In genomic region chr2:11344956-11345671, GRCh38 we compare ENCODE assay signal across 8 cellular contexts. TPM values are rescaled to one million over a fixed set of nuclear protein-coding genes. Genes with fewer than 3 reads are reported as not detected.
DNase-seq lines count a peak whose midpoint lies in the region; ATAC-seq, FAIRE-seq and TF ChIP-seq lines count a peak whose summit lies in the region.

No MANE protein-coding gene starts in this region.

- TF ChIP-seq CTCF in A549 (IDR thresholded peaks at IDR 0.05) (peak; percentile 18; the same call in 2 of the 3 replicates), choroid plexus epithelial cell (conservative IDR thresholded peaks at IDR 0.05; ENCODE audit: low read depth, low read length) (no peak)

- H3K36me3 ChIP-seq in SK-N-MC (ENCODE audit: insufficient read depth, low read length): no peaks in the 10 kb centered on the region

- H3K9ac ChIP-seq in SK-N-MC (ENCODE audit: insufficient read length): peak overlapping the region; percentile 78

- peak; percentile 58 to 66 for ATAC-seq in A549
- ATAC-seq in HG03159 (IDR thresholded peaks at IDR 0.05; ENCODE audit: unreplicated experiment): peak; percentile 31
- peak; percentile 62 for ATAC-seq in stimulated activated effector memory CD8-positive, alpha-beta T cell treated with anti-CD3 and anti-CD28 coated beads, Interleukin-12 subunit alpha, Interleukin-12 subunit beta, amount 100 ng/mL, for 72 hours

- POLR2A ChIA-PET in A549 (lab: Yijun Ruan, JAX): interaction anchor here (0.6 to 4.8 kb wide), 25 partner anchors 11 to 1272 kb away, joined by 3 to 82 read pairs (median 4); partner anchors contain the start of gene SLC66A3

- H3K4me3 ChIP-seq in A549: peak overlapping the region; percentile 92
- peak overlapping the region; percentile 78 for H3K4me3 ChIP-seq in SK-N-MC
- peak overlapping the region; percentile 84 for H3K4me3 ChIP-seq in choroid plexus epithelial cell (ENCODE audit: low read depth, low read length)

- TF ChIP-seq RAD21 in A549 (conservative IDR thresholded peaks at IDR 0.05 in 1 of 2, IDR thresholded peaks at IDR 0.05 in 1 of 2): peak in 1 of 2 experiments; percentile 16; a peak in 1 of 5 replicates

- peaks cover 38% of the 10 kb centered on the region for H3K4me1 ChIP-seq in A549

- H3K27ac ChIP-seq in A549 (peak overlapping the region; percentile 94 to 95), SK-N-MC (peak overlapping the region; percentile 75)

- peak in 1 of 2 experiments; percentile 46; a peak in 1 of 5 replicates for TF ChIP-seq EP300 in A549 (IDR thresholded peaks at IDR 0.05)

- peaks cover 7% of the 10 kb centered on the region for H3K36me3 Mint-ChIP-seq in stimulated activated effector memory CD8-positive, alpha-beta T cell treated with anti-CD3 and anti-CD28 coated beads, Interleukin-12 subunit alpha, Interleukin-12 subunit beta, amount 100 ng/mL, for 72 hours

- CTCF ChIA-PET in A549 (lab: Yijun Ruan, JAX): interaction anchor here (0.7 to 3.4 kb wide), 26 partner anchors 9 to 449 kb away, joined by 3 to 21 read pairs (median 4); partner anchors contain the start of gene E2F6

- peak overlapping the region; percentile 95 for H3K4me3 Mint-ChIP-seq in stimulated activated effector memory CD8-positive, alpha-beta T cell treated with anti-CD3 and anti-CD28 coated beads, Interleukin-12 subunit alpha, Interleukin-12 subunit beta, amount 100 ng/mL, for 72 hours

- H3K9me3 ChIP-seq in A549 (no peaks in the 10 kb centered on the region), SK-N-MC (ENCODE audit: low read depth, low read length) (no peaks in the 10 kb centered on the region)

- FAIRE-seq in A549 (lab: Jason Lieb, UNC): no peak

- H3K4me2 ChIP-seq in A549: peak overlapping the region; percentile 95

- H3K27ac Mint-ChIP-seq in stimulated activated effector memory CD8-positive, alpha-beta T cell treated with anti-CD3 and anti-CD28 coated beads, Interleukin-12 subunit alpha, Interleukin-12 subunit beta, amount 100 ng/mL, for 72 hours: peak overlapping the region; percentile 71

- peaks cover 18% of the 10 kb centered on the region for H3K4me1 Mint-ChIP-seq in stimulated activated effector memory CD8-positive, alpha-beta T cell treated with anti-CD3 and anti-CD28 coated beads, Interleukin-12 subunit alpha, Interleukin-12 subunit beta, amount 100 ng/mL, for 72 hours

- DNase-seq in A549 (ENCODE audit: low read depth in 1 of 2, low spot score in 1 of 2) (peak; percentile 52 to 82), GM04504 (ENCODE audit: low read depth) (peak; percentile 89), SK-N-MC (ENCODE audit: low read depth, low spot score) (no peak), choroid plexus epithelial cell (ENCODE audit: low read depth) (peak; percentile 60), left kidney (ENCODE audit: low read depth, low spot score) (peak; percentile 81), OCI-M2 (lab: John Stamatoyannopoulos, UW; ENCODE audit: unreplicated experiment) (no peak)
- DNase-seq in stimulated activated effector memory CD8-positive, alpha-beta T cell treated with anti-CD3 and anti-CD28 coated beads, Interleukin-12 subunit alpha, Interleukin-12 subunit beta, amount 100 ng/mL, for 72 hours (ENCODE audit: low spot score in 2 of 2): peak in 1 of 2 donors; percentile 73

- TF ChIP-seq POLR2A in A549 (IDR thresholded peaks at IDR 0.05; ENCODE audit: low read length): no peak; the same call in 1 of the 2 replicates

- H3K9me3 Mint-ChIP-seq in stimulated activated effector memory CD8-positive, alpha-beta T cell treated with anti-CD3 and anti-CD28 coated beads, Interleukin-12 subunit alpha, Interleukin-12 subunit beta, amount 100 ng/mL, for 72 hours: no peaks in the 10 kb centered on the region

- 2% methylated on average over 24 of the region's 58 CpGs for WGBS in A549 (ENCODE audit: missing lambda C conversion rate)

TF ChIP-seq in A549, 52 proteins besides CTCF, POLR2A, EP300 and RAD21 (continues in another document):
- TF ChIP-seq RCOR1 (IDR thresholded peaks at IDR 0.05; ENCODE audit: low read depth, low read length): no peak
- TF ChIP-seq TP53 (CRISPR knock-in tag; IDR thresholded peaks at IDR 0.05): 0 out of 2 replicates have a peak, but pooled peaks have one; percentile 40
- TF ChIP-seq HEYL (CRISPR knock-in tag; IDR thresholded peaks at IDR 0.05): no peak
- no peak for TF ChIP-seq REST (IDR thresholded peaks at IDR 0.05)
- TF ChIP-seq PBX3 (IDR thresholded peaks at IDR 0.05): 0 out of 2 replicates have a peak, but pooled peaks have one; percentile 25
- TF ChIP-seq NPAS2 (CRISPR knock-in tag; IDR thresholded peaks at IDR 0.05; ENCODE audit: borderline replicate concordance): no peak
- TF ChIP-seq ESRRA (IDR thresholded peaks at IDR 0.05; ENCODE audit: borderline replicate concordance, low read length): no peak
- TF ChIP-seq KDM5A (IDR thresholded peaks at IDR 0.05): no peak
- TF ChIP-seq HOXB5 (CRISPR knock-in tag; IDR thresholded peaks at IDR 0.05): no peak
- TF ChIP-seq, protein P1, sequence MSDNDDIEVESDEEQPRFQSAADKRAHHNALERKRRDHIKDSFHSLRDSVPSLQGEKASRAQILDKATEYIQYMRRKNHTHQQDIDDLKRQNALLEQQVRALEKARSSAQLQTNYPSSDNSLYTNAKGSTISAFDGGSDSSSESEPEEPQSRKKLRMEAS (IDR thresholded peaks at IDR 0.05): peak; percentile 66
- TF ChIP-seq ZC3H11A (IDR thresholded peaks at IDR 0.05): no peak
- no peak for TF ChIP-seq HES2 (IDR thresholded peaks at IDR 0.05)
- no peak for TF ChIP-seq RNF2 (IDR thresholded peaks at IDR 0.05; ENCODE audit: borderline replicate concordance, low read depth)
- peak; percentile 11; the same call in 1 of the 3 replicates for TF ChIP-seq SMC3 (IDR thresholded peaks at IDR 0.05)
- TF ChIP-seq SREBF2 (IDR thresholded peaks at IDR 0.05): no peak
- TF ChIP-seq MYC (IDR thresholded peaks at IDR 0.05; ENCODE audit: borderline replicate concordance, low read length): no peak; the same call in none of the 2 replicates
- no peak for TF ChIP-seq RFX5 (IDR thresholded peaks at IDR 0.05)
- TF ChIP-seq, protein P2, sequence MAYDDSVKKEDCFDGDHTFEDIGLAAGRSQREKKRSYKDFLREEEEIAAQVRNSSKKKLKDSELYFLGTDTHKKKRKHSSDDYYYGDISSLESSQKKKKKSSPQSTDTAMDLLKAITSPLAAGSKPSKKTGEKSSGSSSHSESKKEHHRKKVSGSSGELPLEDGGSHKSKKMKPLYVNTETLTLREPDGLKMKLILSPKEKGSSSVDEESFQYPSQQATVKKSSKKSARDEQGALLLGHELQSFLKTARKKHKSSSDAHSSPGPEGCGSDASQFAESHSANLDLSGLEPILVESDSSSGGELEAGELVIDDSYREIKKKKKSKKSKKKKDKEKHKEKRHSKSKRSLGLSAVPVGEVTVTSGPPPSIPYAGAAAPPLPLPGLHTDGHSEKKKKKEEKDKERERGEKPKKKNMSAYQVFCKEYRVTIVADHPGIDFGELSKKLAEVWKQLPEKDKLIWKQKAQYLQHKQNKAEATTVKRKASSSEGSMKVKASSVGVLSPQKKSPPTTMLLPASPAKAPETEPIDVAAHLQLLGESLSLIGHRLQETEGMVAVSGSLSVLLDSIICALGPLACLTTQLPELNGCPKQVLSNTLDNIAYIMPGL (CRISPR knock-in tag; IDR thresholded peaks at IDR 0.05; ENCODE audit: borderline replicate concordance): peak; percentile 62; the same call in 1 of the 2 replicates

RNA-seq across cellular contexts. Expression of gene ROCK2, which starts 0.7 kb away (rescaled TPM):
- 33.4 and 38.7 TPM in 2 replicates for polyA plus RNA-seq in A549 (2011; rRNA removed)
- 5.9 and 6.5 TPM in 2 replicates for polyA plus RNA-seq in A549 (2012; cell fraction: cytosol; rRNA removed)
- polyA plus RNA-seq in A549 (2012; cell fraction: nucleus; rRNA removed): 4.2 and 6.9 TPM in 2 replicates
- polyA plus RNA-seq in A549 (2017; fragmentation: RNase III; extraction: RNeasy Plus Mini Kit Qiagen cat#74134 plus additional on column Dnase treatment): 34.0 to 38.0 TPM (median 36.4 TPM) in 3 replicates
- 28.9 and 30.0 TPM in 2 replicates for polyA minus RNA-seq in A549 (2011; rRNA and poly(A)+ RNA removed)

Comparison
In these comparisons a context has a peak if more than half of its experiments do, and no peak if none do; other contexts are left out.
1. DNase-seq: peak in A549 (2 of 2), GM04504 (single experiment), choroid plexus epithelial cell (single experiment) and left kidney (single experiment); none in SK-N-MC (single experiment) and OCI-M2 (single experiment).
2. Peak in every context shown above with its lines, with median percentiles within 50 percentile points of each other: ATAC-seq and H3K4me3 ChIP-seq.